8 cellular contexts compared by ENCODE assay signal in the genomic region with DNA sequence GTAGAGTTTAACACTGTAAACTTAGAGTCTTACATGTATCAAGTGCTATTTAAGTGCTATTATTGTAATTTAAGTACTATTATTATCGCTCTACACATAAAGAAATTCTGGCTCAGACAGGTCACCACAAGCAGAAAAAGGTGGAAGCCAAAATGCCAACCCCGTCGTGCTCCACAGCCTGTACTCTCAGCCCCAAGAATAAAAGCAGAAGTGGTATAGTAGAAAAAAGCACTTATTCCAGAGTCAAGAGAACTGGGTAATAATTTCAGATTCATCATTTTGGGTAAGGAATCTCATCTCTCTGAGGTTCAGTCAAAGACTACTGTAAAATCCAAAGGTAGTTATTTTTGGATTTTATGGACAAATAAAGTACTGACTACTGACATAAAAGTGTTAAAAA. TPM values are rescaled to one million over a fixed set of nuclear protein-coding genes. Genes with fewer than 3 reads are reported as not detected.
A peak's percentile ranks its signal among the peaks of the same experiment; 100 is the strongest.
DNase-seq lines count a peak whose midpoint lies in the region; ATAC-seq and TF ChIP-seq lines count a peak whose summit lies in the region.

No MANE protein-coding gene starts in this region.

- CTCF ChIA-PET in Calu3 (lab: Charles Lee) = no interaction called here
- CTCF ChIA-PET in HEK293 (lab: Yijun Ruan, JAX) = interaction anchor here (1.1 to 1.3 kb wide), 4 partner anchors 21 to 388 kb away, joined by 3 to 5 read pairs (median 4); partner anchors contain the start of gene TSPYL1

- H3K36me3 ChIP-seq in HEK293 (ENCODE audit: control insufficient read depth in 2 of 2, insufficient read depth in 1 of 2, low read length in 2 of 2) = peaks cover 0 to 5% of the 10 kb centered on the region in 2 experiments; a peak in 2 of 3 replicates
- H3K36me3 ChIP-seq in esophagus muscularis mucosa = no peaks in the 10 kb centered on the region
- H3K36me3 ChIP-seq in skeletal muscle satellite cell (ENCODE audit: insufficient read depth, low read length) = no peaks in the 10 kb centered on the region

- POLR2A ChIA-PET in HEK293 (lab: Yijun Ruan, JAX) = interaction anchor here (2.4 kb wide), 1 partner anchor 14 kb away, joined by 15 read pairs; the partner anchor contains the start of gene KPNA5

- TF ChIP-seq POLR2A in esophagus muscularis mucosa (IDR thresholded peaks at IDR 0.05; ENCODE audit: low read depth) = no peak

- H3K4me1 Mint-ChIP-seq in Calu3 (ENCODE audit: low read depth, unreplicated experiment) = peaks cover 31% of the 10 kb centered on the region

- intact Hi-C loops in Calu3 (cut with micrococcal nuclease; ENCODE audit: unreplicated experiment) = no loop called here
- intact Hi-C loops in esophagus muscularis mucosa (cut with DNase I) = no loop called here

- BruUV-seq in Calu3 (replicated peaks; lab: Mats Ljungman, UMichigan) = no TSS peak

- H3K27me3 ChIP-seq in esophagus muscularis mucosa (no peaks in the 10 kb centered on the region), skeletal muscle satellite cell (ENCODE audit: control insufficient read depth, insufficient read depth, low read length) (peaks cover 3% of the 10 kb centered on the region)

- WGBS in esophagus muscularis mucosa = 32% methylated on average over 3 of the region's 3 CpGs

- H3K4me3 Mint-ChIP-seq in Calu3 (ENCODE audit: low read depth, unreplicated experiment) = peak overlapping the region; percentile 90

- H3K9ac ChIP-seq in skeletal muscle satellite cell (ENCODE audit: low read depth, low read length) = peak overlapping the region; percentile 93

- H3K4me2 ChIP-seq in skeletal muscle satellite cell (ENCODE audit: low read length) = peak overlapping the region; percentile 85

- H3K9me3 Mint-ChIP-seq in Calu3 (ENCODE audit: low read depth, unreplicated experiment) = no peaks in the 10 kb centered on the region

- H3K9me3 ChIP-seq in HEK293 (ENCODE audit: control insufficient read depth, insufficient read depth, low read depth, low read length) (no peaks in the 10 kb centered on the region), esophagus muscularis mucosa (no peaks in the 10 kb centered on the region), skeletal muscle satellite cell (replicated peaks; ENCODE audit: low read length) (no peaks in the 10 kb centered on the region)

- ATAC-seq in HG02588 (IDR thresholded peaks at IDR 0.05; ENCODE audit: unreplicated experiment) = no peak

- peak overlapping the region; percentile 76 for H3K27ac ChIP-seq in HEK293 (ENCODE audit: extremely low read depth, low read depth, low read length)
- peak overlapping the region in 2 of 4 donors; percentile 81 to 83 for H3K27ac ChIP-seq in esophagus muscularis mucosa (replicated peaks in 1 of 4)

- DNase-seq in Calu3 = no peak
- peak; percentile 37 for DNase-seq in RKO (ENCODE audit: low spot score)
- no peak for DNase-seq in esophagus muscularis mucosa (ENCODE audit: extremely low spot score)
- no peak for DNase-seq in AG08396 (ENCODE audit: low spot score)
- DNase-seq in nucleus accumbens (lab: John Stamatoyannopoulos, UW) = no peak

- TF ChIP-seq EP300 in esophagus muscularis mucosa (IDR thresholded peaks at IDR 0.05) = no peak

- H3K4me3 ChIP-seq in HEK293 (ENCODE audit: low read depth, low read length) (peak overlapping the region; percentile 76), esophagus muscularis mucosa (peak overlapping the region; percentile 77 to 95 (median 84)), skeletal muscle satellite cell (ENCODE audit: low read length) (peak overlapping the region; percentile 99)

- peaks cover 22% of the 10 kb centered on the region for H3K36me3 Mint-ChIP-seq in Calu3 (ENCODE audit: insufficient read depth, unreplicated experiment)

- H3K4me1 ChIP-seq in HEK293 (ENCODE audit: control insufficient read depth, insufficient read depth, low read length) (peaks cover 7% of the 10 kb centered on the region), esophagus muscularis mucosa (peaks cover 15 to 38% (median 33%) of the 10 kb centered on the region in 4 donors), skeletal muscle satellite cell (ENCODE audit: control insufficient read depth, insufficient read depth, low read length) (peaks cover 21% of the 10 kb centered on the region)

- H3K27me3 Mint-ChIP-seq in Calu3 (ENCODE audit: unreplicated experiment) = no peaks in the 10 kb centered on the region

- H3K27ac Mint-ChIP-seq in Calu3 (ENCODE audit: unreplicated experiment) = peak overlapping the region; percentile 91

- no peak for TF ChIP-seq CTCF in Calu3 (IDR thresholded peaks at IDR 0.05; ENCODE audit: unreplicated experiment)
- TF ChIP-seq CTCF in HEK293 (tag by site-specific recombination; IDR thresholded peaks at IDR 0.05) = no peak
- TF ChIP-seq CTCF in esophagus muscularis mucosa (IDR thresholded peaks at IDR 0.05) = no peak

TF ChIP-seq in HEK293, 187 proteins besides CTCF, POLR2A, EP300 and RAD21:
- TF ChIP-seq ZBTB7A (tag by site-specific recombination; IDR thresholded peaks at IDR 0.05; ENCODE audit: low read depth) (no peak), ZNF549 (tag by site-specific recombination; IDR thresholded peaks at IDR 0.05) (no peak), PRDM6 (tag by site-specific recombination; IDR thresholded peaks at IDR 0.05) (peak; percentile 25; the same call in 1 of the 2 replicates)

RNA-seq across cellular contexts. Expression of gene ZUP1, which starts 0.9 kb away (rescaled TPM):
- total RNA-seq in Calu3 (2022) = 12.8 and 14.7 TPM in 2 replicates
- 1 to 10 TPM; 5.6 to 8.0 (median 7.3) TPM for total RNA-seq in esophagus muscularis mucosa
- total RNA-seq in skeletal muscle satellite cell (2012; rRNA removed) = 11.7 and 13.5 TPM in 2 replicates

RNA-seq across cellular contexts. Expression of gene KPNA5, which starts 13.4 kb away (rescaled TPM):
- total RNA-seq in Calu3 (2022) (9.2 and 12.2 TPM in 2 replicates), esophagus muscularis mucosa (10 to 100 TPM in 3 of 4 donors, 1 to 10 TPM in 1; 8.7 to 15.0 (median 12.7) TPM)
- total RNA-seq in skeletal muscle satellite cell (2012; rRNA removed) = 5.7 and 8.1 TPM in 2 replicates

RNA-seq across cellular contexts. Expression of gene RSPH4A, which starts 51.3 kb away (rescaled TPM):
- total RNA-seq in Calu3 (2022) (0.21 and 0.22 TPM in 2 replicates), esophagus muscularis mucosa (under 1 TPM in 2 of 4 donors, not detected in 2; 0.29 to 0.50 TPM)
- not detected in 2 replicates for total RNA-seq in skeletal muscle satellite cell (2012; rRNA removed)
